ENCODE assay signal across 1 cellular context in genomic region chr6:42225043-42225368, GRCh38.
TF ChIP-seq lines count a peak whose summit lies in the region.

No MANE protein-coding gene starts in this region.

TF ChIP-seq in IMR-90, 13 proteins besides CTCF, POLR2A, EP300 and RAD21:
- TF ChIP-seq ELK1 (IDR thresholded peaks at IDR 0.05; ENCODE audit: borderline replicate concordance, low read depth, low read length), result no peak
- no peak for TF ChIP-seq MAZ (IDR thresholded peaks at IDR 0.05; ENCODE audit: borderline replicate concordance, low read depth, low read length)
- TF ChIP-seq USF2 (IDR thresholded peaks at IDR 0.05; ENCODE audit: low read depth, low read length), result no peak
- no peak for TF ChIP-seq RFX5 (IDR thresholded peaks at IDR 0.05; ENCODE audit: low read depth, low read length)
- TF ChIP-seq MAFK (IDR thresholded peaks at IDR 0.05; ENCODE audit: low read depth, low read length), result no peak
- no peak for TF ChIP-seq NFE2L2 (IDR thresholded peaks at IDR 0.05; ENCODE audit: low read depth, low read length)
